Comparison of ENCODE assay signal across 29 cellular contexts in the genomic region with DNA sequence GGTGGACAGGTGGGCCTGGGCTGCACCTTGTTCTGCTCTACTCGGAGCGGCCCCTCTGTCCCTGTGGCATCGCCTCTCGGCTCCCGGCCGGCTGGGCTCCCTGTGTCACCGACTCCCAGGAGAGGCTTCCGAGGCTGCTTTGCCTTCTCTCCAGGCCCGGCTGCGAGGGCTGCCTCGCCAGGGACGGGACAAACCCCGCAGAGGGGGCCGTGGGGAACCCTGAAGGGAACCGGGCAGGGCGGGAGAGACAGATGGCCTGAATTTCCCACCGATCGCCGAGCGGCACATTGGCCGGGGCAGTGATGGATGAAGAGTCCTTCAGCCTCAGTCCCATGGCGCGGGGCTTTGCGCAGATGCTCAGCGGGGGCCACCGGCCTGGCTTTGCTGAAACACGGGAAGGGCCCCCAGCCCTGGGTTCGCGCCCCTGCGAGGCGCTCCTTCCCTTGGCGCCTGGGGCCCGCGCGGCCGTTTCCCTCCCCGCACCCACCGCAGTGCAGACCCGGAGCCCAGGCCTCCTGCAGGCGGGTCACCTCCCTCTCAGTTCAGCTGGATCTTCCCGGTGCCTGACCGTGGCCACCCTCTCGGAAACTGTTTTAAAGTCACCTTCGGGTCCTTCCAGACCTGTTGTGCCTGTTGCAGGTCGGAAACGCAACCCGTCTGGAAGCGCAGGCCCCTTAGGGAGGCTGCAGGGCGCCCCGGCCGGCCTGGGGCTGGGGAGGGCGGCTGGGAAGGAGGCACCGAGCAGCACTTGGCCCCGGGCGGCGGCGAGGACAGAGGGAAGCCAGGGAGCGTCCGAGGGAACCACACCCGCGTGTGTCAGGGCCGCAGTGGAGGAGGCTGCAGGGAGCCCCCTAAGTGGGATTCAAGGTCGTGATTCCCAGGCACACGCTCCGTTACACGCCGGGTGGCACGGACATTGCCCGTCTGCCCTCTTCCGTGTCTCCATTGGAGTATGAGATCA.
"Had no signal": no experiment of that assay in that cellular context is flagged by ENCODE, and none has a peak within 500 bp of the region (broad histone marks: within the 10 kb centered on the region; RNA-seq: fewer than 3 reads in every experiment).

No MANE protein-coding gene starts in this region.

- H3K27ac ChIP-seq: heart right ventricle, parathyroid adenoma, prostate gland, right atrium auricular region, thoracic aorta, tibial nerve, upper lobe of left lung had no signal

- H3K27ac Mint-ChIP-seq: memory B cell had no signal

- H3K27me3 Mint-ChIP-seq: memory B cell had no signal

- ATAC-seq: effector memory CD8-positive, alpha-beta T cell; heart right ventricle; left colon; left ventricle myocardium superior; natural killer cell; sciatic nerve had no signal

- H3K36me3 Mint-ChIP-seq: memory B cell, natural killer cell had no signal

- FAIRE-seq: endometrium had no signal

- H3K4me3 Mint-ChIP-seq: effector memory CD8-positive, alpha-beta T cell; immature natural killer cell; memory B cell; natural killer cell; neural crest cell had no signal

- DNase-seq: cortex of kidney; effector memory CD8-positive, alpha-beta T cell; erythroblast; esophagus squamous epithelium; foreskin melanocyte; glutamatergic neuron; heart right ventricle; hippocampal formation; immature natural killer cell; islet precursor cell; kidney glomerular epithelial cell; left colon; left ventricle myocardium superior; natural killer cell; stimulated activated CD4-positive, alpha-beta T cell treated with anti-CD3 and anti-CD28 coated beads, Interleukin-12 subunit alpha, Interleukin-12 subunit beta, amount 100 ng/mL, for 4 hours; stimulated activated CD4-positive, alpha-beta T cell treated with anti-CD3 and anti-CD28 coated beads, Interleukin-1b, Interleukin-23, amount 100 ng/mL, for 48 hours; stimulated activated CD4-positive, alpha-beta T cell treated with anti-CD3 and anti-CD28 coated beads, Interleukin-4, amount 100 ng/mL, for 1 hour; stimulated activated CD8-positive, alpha-beta memory T cell treated with anti-CD3 and anti-CD28 coated beads, Interleukin-4, amount 100 ng/mL, for 48 hours; stimulated activated naive CD4-positive, alpha-beta T cell treated with Interleukin-2 at 50 U/mL for 16 hours; upper lobe of left lung had no signal
